Comparison of ENCODE assay signal across 9 cellular contexts in the genomic region with DNA sequence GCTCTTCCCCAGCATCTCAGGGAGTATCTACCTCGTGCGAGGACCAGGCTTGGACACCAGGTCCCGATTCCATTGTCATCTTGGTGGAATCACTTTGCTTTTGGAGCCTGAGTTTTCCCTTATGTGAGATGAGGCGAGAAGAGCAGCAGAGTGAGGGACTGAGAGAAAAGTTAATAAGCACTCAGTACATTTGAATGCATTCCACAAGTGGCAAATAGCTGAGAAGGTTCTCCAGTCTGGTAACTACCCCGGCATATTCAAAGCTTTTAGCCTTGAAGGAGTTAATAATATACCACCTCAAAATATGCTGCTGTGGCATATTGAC. TPM values are rescaled to one million over a fixed set of nuclear protein-coding genes. Genes with fewer than 3 reads are reported as not detected.
DNase-seq lines count a peak whose midpoint lies in the region; TF ChIP-seq lines count a peak whose summit lies in the region.
"Had no signal": no experiment of that assay in that cellular context is flagged by ENCODE, and none has a peak within 500 bp of the region (broad histone marks: within the 10 kb centered on the region; RNA-seq: fewer than 3 reads in every experiment).

No MANE protein-coding gene starts in this region.

- H3K4me1 ChIP-seq in testis: peaks cover 51% of the 10 kb centered on the region
- H3K4me1 ChIP-seq in HAP-1: no peaks in the 10 kb centered on the region

- in situ Hi-C loops in HAP-1 (cut with MboI; ENCODE audit: low sequenced_read_pairs): no loop called here

- H3K27ac ChIP-seq in testis: peak overlapping the region; percentile 93 to 98

- H3K4me3 ChIP-seq in iPS-18c (ENCODE audit: insufficient read depth, low read depth, low read length) (peak overlapping the region; percentile 79), testis (peak overlapping the region; percentile 78 to 85), HAP-1 (no peak overlapping the region)

- peaks cover 55% of the 10 kb centered on the region for H3K4me1 Mint-ChIP-seq in activated CD4-positive, alpha-beta T cell treated with anti-CD3 and anti-CD28 coated beads, Interleukin-2, amount 10 ng/mL, durations not matched to agents 24 days and 14 days
- peaks cover 55% of the 10 kb centered on the region for H3K4me1 Mint-ChIP-seq in activated T-helper 1 cell treated with anti-CD3 and anti-CD28 coated beads, Interleukin-12 subunit alpha, Interleukin-12 subunit beta, Interleukin-2, Interleukin-4 antibody, amounts not matched to agents 30 ng/mL and 10 ng/mL and 1 ng/mL, durations not matched to agents 14 hours and 24 hours and 36 hours (ENCODE audit: low read depth)

- no peaks in the 10 kb centered on the region for H3K9me3 ChIP-seq in iPS-18c (ENCODE audit: control insufficient read depth, insufficient read depth, low read length)
- no peaks in the 10 kb centered on the region for H3K9me3 ChIP-seq in testis
- H3K9me3 ChIP-seq in HAP-1: no peaks in the 10 kb centered on the region

- WGBS in testis, 2 donors: 35 to 37% methylated on average over 5 of the region's 5 CpGs

- TF ChIP-seq CTCF in testis (IDR thresholded peaks at IDR 0.05): no peak

- no peak for DNase-seq in activated CD4-positive, alpha-beta T cell treated with anti-CD3 and anti-CD28 coated beads, Interleukin-2, amount 10 ng/mL, durations not matched to agents 24 days and 14 days
- no peak for DNase-seq in activated CD4-positive, alpha-beta T cell treated with anti-CD3 and anti-CD28 coated beads for 48 hours
- DNase-seq in activated T-helper 1 cell treated with anti-CD3 and anti-CD28 coated beads, Interleukin-12 subunit alpha, Interleukin-12 subunit beta, Interleukin-2, Interleukin-4 antibody, amounts not matched to agents 30 ng/mL and 10 ng/mL and 1 ng/mL, durations not matched to agents 14 hours and 24 hours and 36 hours (ENCODE audit: low spot score): no peak
- DNase-seq in testis: no peak
- no peak for DNase-seq in NCI-H2029 (lab: John Stamatoyannopoulos, UW)
- no peak for DNase-seq in activated effector memory CD4-positive, alpha-beta T cell treated with anti-CD3 and anti-CD28 coated beads, Interleukin-2, amount 50 U/mL, for 16 hours
- DNase-seq in HAP-1 (ENCODE audit: low spot score in 2 of 2): no peak

- peak overlapping the region; percentile 94 for H3K27ac Mint-ChIP-seq in activated CD4-positive, alpha-beta T cell treated with anti-CD3 and anti-CD28 coated beads, Interleukin-2, amount 10 ng/mL, durations not matched to agents 24 days and 14 days
- H3K27ac Mint-ChIP-seq in activated T-helper 1 cell treated with anti-CD3 and anti-CD28 coated beads, Interleukin-12 subunit alpha, Interleukin-12 subunit beta, Interleukin-2, Interleukin-4 antibody, amounts not matched to agents 30 ng/mL and 10 ng/mL and 1 ng/mL, durations not matched to agents 14 hours and 24 hours and 36 hours: peak overlapping the region; percentile 98

- H3K36me3 Mint-ChIP-seq in activated CD4-positive, alpha-beta T cell treated with anti-CD3 and anti-CD28 coated beads, Interleukin-2, amount 10 ng/mL, durations not matched to agents 24 days and 14 days (ENCODE audit: low read depth): no peaks in the 10 kb centered on the region
- H3K36me3 Mint-ChIP-seq in activated T-helper 1 cell treated with anti-CD3 and anti-CD28 coated beads, Interleukin-12 subunit alpha, Interleukin-12 subunit beta, Interleukin-2, Interleukin-4 antibody, amounts not matched to agents 30 ng/mL and 10 ng/mL and 1 ng/mL, durations not matched to agents 14 hours and 24 hours and 36 hours (ENCODE audit: low read depth): peaks cover 4% of the 10 kb centered on the region

- TF ChIP-seq POLR2A in testis (IDR thresholded peaks at IDR 0.05): no peak

- intact Hi-C loops in activated CD4-positive, alpha-beta T cell treated with anti-CD3 and anti-CD28 coated beads, Interleukin-2, amount 10 ng/mL, durations not matched to agents 24 days and 14 days (cut with micrococcal nuclease): loop anchor here (1.0 to 2.0 kb wide), 3 partner anchors 13 to 49 kb away; no protein-coding TSS in a partner anchor
- intact Hi-C loops in activated T-helper 1 cell treated with anti-CD3 and anti-CD28 coated beads, Interleukin-12 subunit alpha, Interleukin-12 subunit beta, Interleukin-2, Interleukin-4 antibody, amounts not matched to agents 30 ng/mL and 10 ng/mL and 1 ng/mL, durations not matched to agents 14 hours and 24 hours and 36 hours (cut with micrococcal nuclease): loop anchor here (1.0 to 5.0 kb wide), 7 partner anchors 13 to 1961 kb away; a partner anchor contains a TSS
- intact Hi-C loops in testis (cut with DNase I; ENCODE audit: low total_unique reads): no loop called here

- peaks cover 1% of the 10 kb centered on the region for H3K27me3 Mint-ChIP-seq in activated CD4-positive, alpha-beta T cell treated with anti-CD3 and anti-CD28 coated beads, Interleukin-2, amount 10 ng/mL, durations not matched to agents 24 days and 14 days
- H3K27me3 Mint-ChIP-seq in activated T-helper 1 cell treated with anti-CD3 and anti-CD28 coated beads, Interleukin-12 subunit alpha, Interleukin-12 subunit beta, Interleukin-2, Interleukin-4 antibody, amounts not matched to agents 30 ng/mL and 10 ng/mL and 1 ng/mL, durations not matched to agents 14 hours and 24 hours and 36 hours (ENCODE audit: insufficient read depth): no peaks in the 10 kb centered on the region

- no peaks in the 10 kb centered on the region for H3K36me3 ChIP-seq in testis (ENCODE audit: low read depth, missing control alignments)
- no peaks in the 10 kb centered on the region for H3K36me3 ChIP-seq in HAP-1 (replicated peaks)

- H3K27me3 ChIP-seq in testis: no peaks in the 10 kb centered on the region
- no peaks in the 10 kb centered on the region for H3K27me3 ChIP-seq in HAP-1 (ENCODE audit: low read depth)

- peak overlapping the region; percentile 88 for H3K4me3 Mint-ChIP-seq in activated CD4-positive, alpha-beta T cell treated with anti-CD3 and anti-CD28 coated beads, Interleukin-2, amount 10 ng/mL, durations not matched to agents 24 days and 14 days
- H3K4me3 Mint-ChIP-seq in activated T-helper 1 cell treated with anti-CD3 and anti-CD28 coated beads, Interleukin-12 subunit alpha, Interleukin-12 subunit beta, Interleukin-2, Interleukin-4 antibody, amounts not matched to agents 30 ng/mL and 10 ng/mL and 1 ng/mL, durations not matched to agents 14 hours and 24 hours and 36 hours: peak overlapping the region; percentile 92

- H3K9me3 Mint-ChIP-seq in activated CD4-positive, alpha-beta T cell treated with anti-CD3 and anti-CD28 coated beads, Interleukin-2, amount 10 ng/mL, durations not matched to agents 24 days and 14 days: peaks cover 8% of the 10 kb centered on the region
- H3K9me3 Mint-ChIP-seq in activated T-helper 1 cell treated with anti-CD3 and anti-CD28 coated beads, Interleukin-12 subunit alpha, Interleukin-12 subunit beta, Interleukin-2, Interleukin-4 antibody, amounts not matched to agents 30 ng/mL and 10 ng/mL and 1 ng/mL, durations not matched to agents 14 hours and 24 hours and 36 hours: no peaks in the 10 kb centered on the region

RNA-seq across cellular contexts. Expression of a gene that starts 0.5 kb away (rescaled TPM):
- 7.3 and 9.3 TPM in 2 replicates for total RNA-seq in activated CD4-positive, alpha-beta T cell treated with anti-CD3 and anti-CD28 coated beads, Interleukin-2, amount 10 ng/mL, durations not matched to agents 24 days and 14 days
- 8.6 and 8.7 TPM in 2 replicates for total RNA-seq in activated T-helper 1 cell treated with anti-CD3 and anti-CD28 coated beads, Interleukin-12 subunit alpha, Interleukin-12 subunit beta, Interleukin-2, Interleukin-4 antibody, amounts not matched to agents 30 ng/mL and 10 ng/mL and 1 ng/mL, durations not matched to agents 14 hours and 24 hours and 36 hours
- 100 to 1,000 TPM in 1 of 2 donors, 10 to 100 TPM in 1; 79.6 to 100 TPM for total RNA-seq in testis
- 50.7 TPM for polyA plus RNA-seq in testis (ENCODE audit: insufficient read depth, low read depth, low replicate concordance)

RNA-seq across cellular contexts. Expression of a gene that starts 11.5 kb away (rescaled TPM):
- 8.1 and 8.3 TPM in 2 replicates for total RNA-seq in activated CD4-positive, alpha-beta T cell treated with anti-CD3 and anti-CD28 coated beads, Interleukin-2, amount 10 ng/mL, durations not matched to agents 24 days and 14 days
- 8.0 and 8.2 TPM in 2 replicates for total RNA-seq in activated T-helper 1 cell treated with anti-CD3 and anti-CD28 coated beads, Interleukin-12 subunit alpha, Interleukin-12 subunit beta, Interleukin-2, Interleukin-4 antibody, amounts not matched to agents 30 ng/mL and 10 ng/mL and 1 ng/mL, durations not matched to agents 14 hours and 24 hours and 36 hours
- total RNA-seq in testis: under 1 TPM; 0.08 to 0.31 TPM
- polyA plus RNA-seq in testis (ENCODE audit: insufficient read depth, low read depth, low replicate concordance): 0.96 TPM
- total RNA-seq: Daoy had no signal
